ENCODE assay signal across 9 cellular contexts in genomic region chr7:121328508-121329459, GRCh38. TPM values are rescaled to one million over a fixed set of nuclear protein-coding genes. Genes with fewer than 3 reads are reported as not detected.
DNase-seq lines count a peak whose midpoint lies in the region; ATAC-seq and TF ChIP-seq lines count a peak whose summit lies in the region.
"Had no signal": no experiment of that assay in that cellular context is flagged by ENCODE, and none has a peak within 500 bp of the region (broad histone marks: within the 10 kb centered on the region; RNA-seq: fewer than 3 reads in every experiment).

WNT16 (plus strand) TSS chr7:121329000; CDS start chr7:121329293, 293 bp downstream.

- no peak for DNase-seq in NT2/D1 (ENCODE audit: low read depth, low spot score)
- peak; percentile 85 for DNase-seq in osteoblast (ENCODE audit: insufficient read length, low spot score, missing footprints)
- DNase-seq in NCI-H1092 (lab: John Stamatoyannopoulos, UW): no peak
- no peak for DNase-seq in hippocampal formation (lab: John Stamatoyannopoulos, UW)
- no peak for DNase-seq in activated naive CD4-positive, alpha-beta T cell treated with anti-CD3 and anti-CD28 coated beads, Interleukin-2, amount 50 U/mL, for 16 hours

- H3K4me3 ChIP-seq in NT2/D1 (ENCODE audit: insufficient read length, low read depth): peak within 1 kb of the TSS; percentile 32
- H3K4me3 ChIP-seq in esophagus (ENCODE audit: low read depth in 1 of 2, low read length in 2 of 2): peak within 1 kb of the TSS; percentile 33 to 46
- H3K4me3 ChIP-seq in osteoblast (ENCODE audit: insufficient read depth, low read length): peak within 1 kb of the TSS; percentile 73

- peak within 1 kb of the TSS; percentile 21 for H3K9ac ChIP-seq in NT2/D1 (ENCODE audit: insufficient read length, low read depth)

- no peaks in the 10 kb centered on the region for H3K4me1 ChIP-seq in NT2/D1 (ENCODE audit: insufficient read depth, insufficient read length)
- H3K4me1 ChIP-seq in esophagus (ENCODE audit: control insufficient read depth in 2 of 2, insufficient read depth in 2 of 2, low read length in 1 of 2): peaks cover 9 to 12% of the 10 kb centered on the region in 2 donors
- H3K4me1 ChIP-seq in osteoblast (ENCODE audit: insufficient read depth, low read length): peaks cover 17% of the 10 kb centered on the region

- H3K9me3 ChIP-seq in NT2/D1 (ENCODE audit: insufficient read depth, low read length) (no peaks in the 10 kb centered on the region), esophagus (ENCODE audit: control insufficient read depth in 2 of 2, insufficient read depth in 1 of 2, low read depth in 1 of 2, low read length in 1 of 2) (no peaks in the 10 kb centered on the region), osteoblast (ENCODE audit: low read depth, low read length) (no peaks in the 10 kb centered on the region)
- H3K9me3 ChIP-seq: neutrophil had no signal

- no peaks in the 10 kb centered on the region for H4K20me1 ChIP-seq in osteoblast (ENCODE audit: insufficient read depth, low read length)

- H3K27ac ChIP-seq in esophagus (ENCODE audit: low read depth in 2 of 2, low read length in 1 of 2): no peak within 1 kb of the TSS
- H3K27ac ChIP-seq in osteoblast (ENCODE audit: low read depth, low read length): no peak within 1 kb of the TSS
- H3K27ac ChIP-seq: neutrophil had no signal

- H3K27me3 ChIP-seq in NT2/D1 (ENCODE audit: insufficient read depth, insufficient read length): peaks cover 39% of the 10 kb centered on the region
- H3K27me3 ChIP-seq in esophagus (ENCODE audit: control insufficient read depth in 1 of 2, insufficient read depth in 2 of 2, low read length in 2 of 2): peaks cover 0 to 6% of the 10 kb centered on the region in 2 donors
- peaks cover 39% of the 10 kb centered on the region for H3K27me3 ChIP-seq in osteoblast (ENCODE audit: insufficient read depth, low read length)

- peak within 1 kb of the TSS; percentile 93 for H3K4me2 ChIP-seq in osteoblast (ENCODE audit: insufficient read depth, low read length)

- TF ChIP-seq CTCF in osteoblast (IDR thresholded peaks at IDR 0.05; ENCODE audit: extremely low read depth, low read depth, low read length): no peak

- ATAC-seq in GM18498 (IDR thresholded peaks at IDR 0.05; ENCODE audit: unreplicated experiment) (peak; percentile 24), GM21360 (IDR thresholded peaks at IDR 0.05; ENCODE audit: unreplicated experiment) (no peak)

- peak within 1 kb of the TSS; percentile 89 for H2AFZ ChIP-seq in osteoblast (ENCODE audit: low read length)

- no peaks in the 10 kb centered on the region for H3K79me2 ChIP-seq in osteoblast (ENCODE audit: insufficient read depth, low read length)

- H3K36me3 ChIP-seq in NT2/D1 (ENCODE audit: insufficient read depth, insufficient read length, low read length) (no peaks in the 10 kb centered on the region), esophagus (ENCODE audit: control insufficient read depth in 2 of 2, insufficient read depth in 2 of 2, low read length in 1 of 2) (no peaks in the 10 kb centered on the region), osteoblast (ENCODE audit: insufficient read depth, low read length) (no peaks in the 10 kb centered on the region)
- H3K36me3 ChIP-seq: neutrophil had no signal

- 16 to 20% methylated on average over 40 of the region's 40 CpGs for WGBS in esophagus, 2 donors

RNA-seq across cellular contexts. Expression of gene WNT16, which starts in this region (rescaled TPM):
- polyA plus RNA-seq in esophagus: under 1 TPM; 0.02 to 0.05 TPM
- total RNA-seq in osteoblast: under 0.01 and 0.29 TPM in 2 replicates

Comparison
In these comparisons a context has a peak if more than half of its experiments do, and no peak if none do; other contexts are left out.
1. Peak in DNase-seq, H3K4me3 ChIP-seq and H3K4me2 ChIP-seq in osteoblast; RNA of the gene not detected or under 1 TPM.